26 cellular contexts compared by ENCODE assay signal in the genomic region with DNA sequence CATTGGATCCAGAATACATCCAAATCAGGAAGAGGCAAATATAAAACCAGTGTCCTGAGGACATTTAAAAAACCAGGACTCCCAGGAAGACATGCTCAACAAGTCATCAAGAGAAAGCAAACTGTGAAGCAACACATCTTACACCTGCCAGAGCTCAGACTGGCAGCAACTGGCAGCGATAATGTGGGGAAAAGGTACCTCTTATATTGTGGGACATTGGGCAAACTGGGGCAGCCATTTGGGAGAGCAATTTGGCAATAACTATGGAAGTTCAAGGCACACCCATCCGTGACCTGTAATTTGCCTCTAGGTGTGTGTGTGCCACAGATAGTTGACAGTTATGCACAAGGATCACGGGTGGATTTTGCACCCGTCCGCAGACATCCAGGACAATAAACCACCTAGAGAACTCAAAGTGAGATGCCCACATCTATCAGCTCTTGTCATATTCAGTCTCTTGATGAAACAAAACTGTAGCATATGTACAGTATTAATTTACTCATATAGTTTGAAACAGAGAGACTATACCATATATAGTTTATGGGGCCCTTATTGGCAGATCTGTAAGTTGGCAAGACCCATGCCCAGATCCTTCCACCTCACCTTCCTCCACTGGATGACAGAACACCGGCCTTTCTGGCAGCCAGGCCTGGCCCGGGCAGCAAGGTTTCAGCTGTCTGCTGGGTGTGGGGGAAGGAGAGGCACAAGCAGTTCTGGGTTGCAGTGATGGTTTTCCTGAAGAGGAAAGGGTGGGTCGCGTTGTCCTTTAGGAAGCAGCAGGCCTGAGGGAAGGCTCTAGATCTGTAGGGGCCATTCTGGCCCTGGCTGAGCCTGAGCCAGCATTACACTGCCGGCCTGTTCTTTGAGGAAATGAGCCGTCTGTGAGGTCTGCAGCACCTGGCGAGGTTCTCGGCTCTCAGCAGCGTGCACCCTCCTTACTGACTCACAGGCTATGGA. TPM values are rescaled to one million over a fixed set of nuclear protein-coding genes. Genes with fewer than 3 reads are reported as not detected.
DNase-seq lines count a peak whose midpoint lies in the region; ATAC-seq, FAIRE-seq and TF ChIP-seq lines count a peak whose summit lies in the region.
"Had no signal": no experiment of that assay in that cellular context is flagged by ENCODE, and none has a peak within 500 bp of the region (broad histone marks: within the 10 kb centered on the region; RNA-seq: fewer than 3 reads in every experiment).

No MANE protein-coding gene starts in this region.

- H3K4me2 ChIP-seq in A549, result no peak overlapping the region
- no peak overlapping the region for H3K4me2 ChIP-seq in K562 (ENCODE audit: insufficient read depth, low read length)

- H3K9me1 ChIP-seq in K562 (ENCODE audit: control insufficient read depth, insufficient read depth, low read length), result peaks cover 3% of the 10 kb centered on the region

- H3K9me3 ChIP-seq in A549, result no peaks in the 10 kb centered on the region
- H3K9me3 ChIP-seq in K562 (replicated peaks; ENCODE audit: control insufficient read depth, insufficient read depth, low read depth, low read length), result no peaks in the 10 kb centered on the region
- H3K9me3 ChIP-seq: adrenal gland, mucosa of descending colon, tibial nerve had no signal

- TF ChIP-seq RAD21 in A549 (conservative IDR thresholded peaks at IDR 0.05 in 1 of 2, IDR thresholded peaks at IDR 0.05 in 1 of 2) (no peak), K562 (CRISPR knock-in tag; conservative IDR thresholded peaks at IDR 0.05 in 1 of 2, IDR thresholded peaks at IDR 0.05 in 1 of 2) (no peak)

- H4K20me1 ChIP-seq in K562 (replicated peaks; ENCODE audit: control insufficient read depth, insufficient read depth, low read length), result peaks cover 18% of the 10 kb centered on the region

- DNase-seq in A549 (ENCODE audit: low read depth in 1 of 2, low spot score in 1 of 2) (no peak), GM12891 (ENCODE audit: insufficient read length, low spot score) (no peak), K562 (ENCODE audit: extremely low read depth in 1 of 4, low spot score in 3 of 4) (no peak), nephron progenitor cell (no peak), ACHN (no peak), progenitor cell of endocrine pancreas (ENCODE audit: low spot score, unreplicated experiment) (no peak), H7 (no peak), iPS-NIHi11 (ENCODE audit: low spot score) (no peak)
- DNase-seq: activated CD4-positive, alpha-beta T cell treated with anti-CD3 and anti-CD28 coated beads, Interleukin-2, amount 10 ng/mL, durations not matched to agents 24 days and 14 days; brain microvascular endothelial cell; DMS53; effector memory CD4-positive, alpha-beta T cell; GOT3; mucosa of descending colon; NCI-H510A; T-helper 17 cell had no signal

- WGBS in A549 (ENCODE audit: missing lambda C conversion rate), result 85% methylated on average over 14 of the region's 14 CpGs
- WGBS in K562 (ENCODE audit: insufficient coverage, low coverage, missing lambda C conversion rate), result 84% methylated on average over 9 of the region's 14 CpGs

- POLR2A ChIA-PET in A549 (lab: Yijun Ruan, JAX) (no interaction called here), K562 (lab: Yijun Ruan, JAX) (no interaction called here)

- CTCF ChIA-PET in A549 (lab: Yijun Ruan, JAX), result interaction anchor here (1.2 kb wide), 1 partner anchor 11 kb away, joined by 3 read pairs; no protein-coding TSS in a partner anchor
- CTCF ChIA-PET in K562 (lab: Yijun Ruan, JAX; ENCODE audit: low intra/inter-chr PET ratio), result no interaction called here

- H3K4me3 ChIP-seq in A549 (no peak overlapping the region), K562 (no peak overlapping the region), H7 (ENCODE audit: insufficient read depth, low read depth, low read length) (no peak overlapping the region)
- H3K4me3 ChIP-seq: adrenal gland, mucosa of descending colon, tibial nerve had no signal

- H3K4me1 ChIP-seq in A549 (peaks cover 92% of the 10 kb centered on the region), K562 (replicated peaks in 1 of 2; ENCODE audit: control insufficient read depth in 2 of 2, insufficient read depth in 2 of 2, low read length in 2 of 2) (peaks cover 0 to 5% of the 10 kb centered on the region in 2 experiments; a peak in 2 of 5 replicates)
- H3K4me1 ChIP-seq: adrenal gland, tibial nerve had no signal

- H3K4me3 Mint-ChIP-seq in nephron progenitor cell, result no peak overlapping the region
- no peak overlapping the region for H3K4me3 Mint-ChIP-seq in progenitor cell of endocrine pancreas (ENCODE audit: low read depth)
- H3K4me3 Mint-ChIP-seq: activated CD4-positive, alpha-beta T cell treated with anti-CD3 and anti-CD28 coated beads, Interleukin-2, amount 10 ng/mL, durations not matched to agents 24 days and 14 days; CD8-positive, alpha-beta memory T cell; stimulated activated naive CD8-positive, alpha-beta T cell treated with anti-CD3 and anti-CD28 coated beads, Interleukin-15, amount 100 ng/mL, for 72 hours; T-helper 17 cell had no signal

- H3K4me1 Mint-ChIP-seq in nephron progenitor cell (peaks cover 33% of the 10 kb centered on the region), progenitor cell of endocrine pancreas (ENCODE audit: low read depth) (peaks cover 1% of the 10 kb centered on the region)

- no peak for TF ChIP-seq POLR2A in A549 (IDR thresholded peaks at IDR 0.05; ENCODE audit: low read length)
- TF ChIP-seq POLR2A in GM12891 (IDR thresholded peaks at IDR 0.05; ENCODE audit: low read depth, low read length), result no peak
- TF ChIP-seq POLR2A in K562 (conservative IDR thresholded peaks at IDR 0.05), result peak; percentile 37

- H3K27ac ChIP-seq in A549, result peak overlapping the region; percentile 91 to 93
- H3K27ac ChIP-seq in K562 (ENCODE audit: extremely low read depth, low read depth, low read length), result no peak overlapping the region
- H3K27ac ChIP-seq: adrenal gland, brain microvascular endothelial cell, tibial nerve had no signal

- H3K36me3 Mint-ChIP-seq in nephron progenitor cell (ENCODE audit: low read depth) (peaks cover 59% of the 10 kb centered on the region), progenitor cell of endocrine pancreas (ENCODE audit: insufficient read depth) (peaks cover 16% of the 10 kb centered on the region)
- H3K36me3 Mint-ChIP-seq: CD8-positive, alpha-beta memory T cell had no signal

- ATAC-seq in A549 (no peak), K562 (peak; percentile 25)
- ATAC-seq: mucosa of descending colon; sciatic nerve; stimulated activated naive CD8-positive, alpha-beta T cell treated with anti-CD3 and anti-CD28 coated beads, Interleukin-15, amount 100 ng/mL, for 72 hours; T-helper 17 cell had no signal

- TF ChIP-seq EP300 in A549 (IDR thresholded peaks at IDR 0.05), result no peak
- TF ChIP-seq EP300 in K562 (IDR thresholded peaks at IDR 0.05; ENCODE audit: low read length), result no peak

- FAIRE-seq in A549 (lab: Jason Lieb, UNC) (no peak), GM12891 (lab: Jason Lieb, UNC) (peak; percentile 13), K562 (lab: Jason Lieb, UNC) (no peak)
- FAIRE-seq: frontal cortex, G401.6, HTR-8/SVneo had no signal

- H3K27me3 ChIP-seq in K562 (ENCODE audit: control insufficient read depth in 2 of 2, insufficient read depth in 2 of 2, low read length in 2 of 2) (no peaks in the 10 kb centered on the region), H7 (ENCODE audit: control insufficient read depth, insufficient read depth, low read length) (no peaks in the 10 kb centered on the region)
- H3K27me3 ChIP-seq: adrenal gland, brain microvascular endothelial cell, tibial nerve had no signal

- H3K79me2 ChIP-seq in K562 (ENCODE audit: control insufficient read depth, insufficient read depth, low read length), result peaks cover 33% of the 10 kb centered on the region

- H3K27ac Mint-ChIP-seq in nephron progenitor cell, result peak overlapping the region; percentile 78
- H3K27ac Mint-ChIP-seq in progenitor cell of endocrine pancreas, result no peak overlapping the region
- H3K27ac Mint-ChIP-seq: activated CD4-positive, alpha-beta T cell treated with anti-CD3 and anti-CD28 coated beads, Interleukin-2, amount 10 ng/mL, durations not matched to agents 24 days and 14 days; activated T-helper 2 cell treated with anti-CD3 and anti-CD28 coated beads, Interferon-gamma antibody, Interleukin-2, Interleukin-4, amounts not matched to agents 10 μg/mL and 5 μg/mL and 100 μg/mL, durations not matched to agents 14 hours and 24 hours and 36 hours; stimulated activated naive CD8-positive, alpha-beta T cell treated with anti-CD3 and anti-CD28 coated beads, Interleukin-15, amount 100 ng/mL, for 72 hours; T-helper 17 cell had no signal

- no peak for TF ChIP-seq CTCF in A549 (IDR thresholded peaks at IDR 0.05)
- no peak for TF ChIP-seq CTCF in K562 (IDR thresholded peaks at IDR 0.05 in 2 of 3, conservative IDR thresholded peaks at IDR 0.05 in 1 of 3; ENCODE audit: insufficient read depth in 2 of 3, low read depth in 1 of 3, low read length in 3 of 3)
- no peak for TF ChIP-seq CTCF in nephron progenitor cell (IDR thresholded peaks at IDR 0.05)
- TF ChIP-seq CTCF in progenitor cell of endocrine pancreas (IDR thresholded peaks at IDR 0.05; ENCODE audit: unreplicated experiment), result no peak

- intact Hi-C loops in K562 (cut with micrococcal nuclease), result no loop called here

- no peak overlapping the region for H3K9ac ChIP-seq in K562 (ENCODE audit: insufficient read depth in 1 of 2, low read depth in 2 of 2, low read length in 2 of 2)

- in situ Hi-C loops in K562 (cut with MboI), result no loop called here
- in situ Hi-C loops in ACHN (cut with HindIII; ENCODE audit: low pct_ligation_motif_present, low pct_unique_long_range_greater_than_20kb, low sequenced_read_pairs), result no loop called here

- no peaks in the 10 kb centered on the region for H3K9me3 Mint-ChIP-seq in nephron progenitor cell
- no peaks in the 10 kb centered on the region for H3K9me3 Mint-ChIP-seq in progenitor cell of endocrine pancreas (ENCODE audit: low read depth)
- H3K9me3 Mint-ChIP-seq: activated CD4-positive, alpha-beta T cell treated with anti-CD3 and anti-CD28 coated beads, Interleukin-2, amount 10 ng/mL, durations not matched to agents 24 days and 14 days; activated T-helper 2 cell treated with anti-CD3 and anti-CD28 coated beads, Interferon-gamma antibody, Interleukin-2, Interleukin-4, amounts not matched to agents 10 μg/mL and 5 μg/mL and 100 μg/mL, durations not matched to agents 14 hours and 24 hours and 36 hours; CD8-positive, alpha-beta memory T cell; stimulated activated naive CD8-positive, alpha-beta T cell treated with anti-CD3 and anti-CD28 coated beads, Interleukin-15, amount 100 ng/mL, for 72 hours had no signal

- H2AFZ ChIP-seq in K562 (ENCODE audit: low read depth, low read length), result no peak overlapping the region

- H3K27me3 Mint-ChIP-seq in nephron progenitor cell (ENCODE audit: low read depth, poor library complexity) (no peaks in the 10 kb centered on the region), progenitor cell of endocrine pancreas (no peaks in the 10 kb centered on the region)
- H3K27me3 Mint-ChIP-seq: activated CD4-positive, alpha-beta T cell treated with anti-CD3 and anti-CD28 coated beads, Interleukin-2, amount 10 ng/mL, durations not matched to agents 24 days and 14 days; stimulated activated naive CD8-positive, alpha-beta T cell treated with anti-CD3 and anti-CD28 coated beads, Interleukin-15, amount 100 ng/mL, for 72 hours; T-helper 17 cell had no signal

- H3K36me3 ChIP-seq in K562 (ENCODE audit: control insufficient read depth, insufficient read depth, low read length), result peaks cover 64% of the 10 kb centered on the region; the same call in 2 of the 3 replicates
- peaks cover 36% of the 10 kb centered on the region for H3K36me3 ChIP-seq in H7 (replicated peaks; ENCODE audit: control insufficient read depth, insufficient read depth, low read length)
- H3K36me3 ChIP-seq: adrenal gland, brain microvascular endothelial cell, tibial nerve had no signal

- no TSS peak for BruUV-seq in K562 (replicated peaks; lab: Mats Ljungman, UMichigan)

RNA-seq across cellular contexts. Expression of a gene that starts 18.8 kb away (rescaled TPM):
- polyA plus RNA-seq in A549 (2011; rRNA removed), result 111 and 119 TPM in 2 replicates
- polyA plus RNA-seq in A549 (2012; cell fraction: cytosol; rRNA removed), result 118 and 128 TPM in 2 replicates
- polyA plus RNA-seq in A549 (2012; cell fraction: nucleus; rRNA removed), result 310 and 320 TPM in 2 replicates
- polyA plus RNA-seq in A549 (2017; fragmentation: RNase III; extraction: RNeasy Plus Mini Kit Qiagen cat#74134 plus additional on column Dnase treatment), result 102 to 109 TPM (median 103 TPM) in 3 replicates
- polyA minus RNA-seq in A549 (2011; rRNA and poly(A)+ RNA removed), result 230 and 268 TPM in 2 replicates
- 20.5 TPM for polyA plus RNA-seq in GM12891 (2012; ENCODE audit: low read depth, missing spikeins)
- 96.3 and 133 TPM in 2 replicates for total RNA-seq in K562 (2011; cell fraction: chromatin; rRNA removed; ENCODE audit: low replicate concordance)
- total RNA-seq in K562 (2011; cell fraction: nucleolus; rRNA removed), result 51.0 and 52.1 TPM in 2 replicates
- total RNA-seq in K562 (2011; cell fraction: nucleoplasm; rRNA removed), result 61.4 and 63.7 TPM in 2 replicates
- total RNA-seq in K562 (2014; rRNA removed), result 24.2 and 24.5 TPM in 2 replicates
- 27.8 and 32.5 TPM in 2 replicates for total RNA-seq in K562 (2014; rRNA removed; fragmentation: Illumina TruSeq; extraction: Trizol)
- total RNA-seq in K562 (2015; rRNA removed; fragmentation: Illumina TruSeq; extraction: Trizol), result 27.2 and 28.3 TPM in 2 replicates
- 43.6 and 46.4 TPM in 2 replicates for total RNA-seq in K562 (2021)
- polyA plus RNA-seq in K562 (2011; rRNA removed), result 102 and 106 TPM in 2 replicates
- polyA plus RNA-seq in K562 (2011; cell fraction: cytosol; rRNA removed), result 51.5 and 65.3 TPM in 2 replicates
- polyA plus RNA-seq in K562 (2011; cell fraction: nucleus; rRNA removed), result 192 and 256 TPM in 2 replicates
- 29.1 and 33.7 TPM in 2 replicates for polyA plus RNA-seq in K562 (2012)
- polyA plus RNA-seq in K562 (2014; fragmentation: Illumina TruSeq; extraction: Trizol), result 40.1 and 43.5 TPM in 2 replicates
- polyA plus RNA-seq in K562 (2014; fragmentation: Nextera tagmentation; extraction: Ambion mirVana), result 10 to 100 TPM; 13.8 to 19.1 TPM
- polyA plus RNA-seq in K562 (2014; rRNA removed), result 42.1 and 43.1 TPM in 2 replicates
- 79.6 and 109 TPM in 2 replicates for polyA minus RNA-seq in K562 (2011; rRNA and poly(A)+ RNA removed)
- 42.3 and 61.7 TPM in 2 replicates for polyA minus RNA-seq in K562 (2011; cell fraction: cytosol; rRNA and poly(A)+ RNA removed)
- 27.7 and 49.7 TPM in 2 replicates for polyA minus RNA-seq in K562 (2011; cell fraction: nucleus; rRNA and poly(A)+ RNA removed)
- total RNA-seq in progenitor cell of endocrine pancreas, result 22.0 and 23.1 TPM in 2 replicates
- total RNA-seq in H7 (2014; rRNA removed; shearing (Covaris generic)), result 61.6 and 84.5 TPM in 2 replicates
- polyA plus RNA-seq: CD8-positive, alpha-beta memory T cell had no signal

RNA-seq across cellular contexts. Expression of a gene that starts 57.4 kb away (rescaled TPM):
- polyA plus RNA-seq in A549 (2011; rRNA removed), result 0.63 and 0.71 TPM in 2 replicates
- polyA plus RNA-seq in A549 (2012; cell fraction: cytosol; rRNA removed), result 0.25 and 0.26 TPM in 2 replicates
- 0.30 and 0.58 TPM in 2 replicates for polyA plus RNA-seq in A549 (2012; cell fraction: nucleus; rRNA removed)
- polyA plus RNA-seq in A549 (2017; fragmentation: RNase III; extraction: RNeasy Plus Mini Kit Qiagen cat#74134 plus additional on column Dnase treatment), result 0.04 to 0.28 TPM (median 0.10 TPM) in 3 replicates
- 0.54 TPM in 1 of 2 replicates, not detected in the other for polyA minus RNA-seq in A549 (2011; rRNA and poly(A)+ RNA removed)
- not detected for polyA plus RNA-seq in GM12891 (2012; ENCODE audit: low read depth, missing spikeins)
- total RNA-seq in K562 (2011; cell fraction: chromatin; rRNA removed; ENCODE audit: low replicate concordance), result 0.19 and 0.26 TPM in 2 replicates
- not detected in 2 replicates for total RNA-seq in K562 (2011; cell fraction: nucleolus; rRNA removed)
- not detected in 2 replicates for total RNA-seq in K562 (2011; cell fraction: nucleoplasm; rRNA removed)
- total RNA-seq in K562 (2014; rRNA removed), result not detected in 2 replicates
- total RNA-seq in K562 (2014; rRNA removed; fragmentation: Illumina TruSeq; extraction: Trizol), result not detected in 2 replicates
- total RNA-seq in K562 (2015; rRNA removed; fragmentation: Illumina TruSeq; extraction: Trizol), result not detected in 2 replicates
- total RNA-seq in K562 (2021), result not detected in 2 replicates
- polyA plus RNA-seq in K562 (2011; rRNA removed), result not detected in 2 replicates
- polyA plus RNA-seq in K562 (2011; cell fraction: cytosol; rRNA removed), result 0.13 TPM in 1 of 2 replicates, not detected in the other
- 0.06 and 0.07 TPM in 2 replicates for polyA plus RNA-seq in K562 (2011; cell fraction: nucleus; rRNA removed)
- 0.06 TPM in 1 of 2 replicates, not detected in the other for polyA plus RNA-seq in K562 (2012)
- polyA plus RNA-seq in K562 (2014; fragmentation: Illumina TruSeq; extraction: Trizol), result not detected in 2 replicates
- polyA plus RNA-seq in K562 (2014; fragmentation: Nextera tagmentation; extraction: Ambion mirVana), result not detected
- polyA plus RNA-seq in K562 (2014; rRNA removed), result 0.03 TPM in 1 of 2 replicates, not detected in the other
- not detected in 2 replicates for polyA minus RNA-seq in K562 (2011; rRNA and poly(A)+ RNA removed)
- not detected in 2 replicates for polyA minus RNA-seq in K562 (2011; cell fraction: cytosol; rRNA and poly(A)+ RNA removed)
- polyA minus RNA-seq in K562 (2011; cell fraction: nucleus; rRNA and poly(A)+ RNA removed), result not detected in 2 replicates
- total RNA-seq in progenitor cell of endocrine pancreas, result not detected in 2 replicates
- total RNA-seq in H7 (2014; rRNA removed; shearing (Covaris generic)), result not detected in 2 replicates
- total RNA-seq: activated CD4-positive, alpha-beta T cell treated with anti-CD3 and anti-CD28 coated beads, Interleukin-2, amount 10 ng/mL, durations not matched to agents 24 days and 14 days; activated T-helper 2 cell treated with anti-CD3 and anti-CD28 coated beads, Interferon-gamma antibody, Interleukin-2, Interleukin-4, amounts not matched to agents 10 μg/mL and 5 μg/mL and 100 μg/mL, durations not matched to agents 14 hours and 24 hours and 36 hours; adrenal gland; CD8-positive, alpha-beta memory T cell; frontal cortex; sciatic nerve; T-helper 17 cell; tibial nerve had no signal
- polyA plus RNA-seq: CD8-positive, alpha-beta memory T cell; neural cell had no signal
